8 cellular contexts compared by ENCODE assay signal in the genomic region with DNA sequence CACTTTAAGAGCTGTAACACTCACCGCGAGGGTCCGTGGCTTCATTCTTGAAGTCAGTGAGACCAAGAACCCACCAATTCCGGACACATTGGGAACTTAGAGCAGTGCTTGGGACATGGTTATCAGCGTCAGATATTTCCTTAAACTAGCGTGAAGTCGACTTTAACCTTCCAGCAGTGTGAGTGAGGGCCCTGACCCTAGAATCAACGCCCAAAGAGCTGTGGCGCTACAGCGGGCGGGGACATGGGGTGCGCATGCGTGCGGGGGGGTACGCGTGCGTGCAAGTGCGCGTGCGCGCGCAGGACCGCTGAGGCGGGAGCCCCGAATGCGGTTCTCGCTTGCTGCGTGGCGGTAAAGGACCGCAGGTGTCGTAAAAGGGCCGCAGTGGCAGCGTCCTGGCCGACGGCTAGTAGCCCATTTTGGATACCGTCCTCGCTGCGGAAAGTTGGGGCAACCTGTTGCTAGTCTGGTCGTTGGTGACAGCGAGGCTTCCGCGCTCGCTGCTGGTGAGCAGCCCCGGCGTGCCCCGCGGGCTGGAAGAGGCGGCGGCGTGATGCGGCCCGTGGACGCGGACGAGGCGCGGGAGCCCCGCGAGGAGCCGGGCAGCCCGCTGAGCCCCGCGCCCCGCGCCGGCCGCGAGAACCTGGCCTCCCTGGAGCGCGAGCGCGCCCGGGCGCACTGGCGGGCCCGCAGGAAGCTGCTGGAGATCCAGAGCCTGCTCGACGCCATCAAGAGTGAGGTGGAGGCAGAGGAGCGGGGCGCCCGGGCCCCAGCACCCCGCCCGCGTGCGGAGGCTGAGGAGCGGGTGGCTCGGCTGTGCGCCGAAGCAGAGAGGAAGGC. TPM values are rescaled to one million over a fixed set of nuclear protein-coding genes. Genes with fewer than 3 reads are reported as not detected.
DNase-seq lines count a peak whose midpoint lies in the region; ATAC-seq and TF ChIP-seq lines count a peak whose summit lies in the region.

No MANE protein-coding gene starts in this region.

- TF ChIP-seq EP300 in upper lobe of left lung (IDR thresholded peaks at IDR 0.05): no peak

- DNase-seq in GM10248 (ENCODE audit: extremely low spot score) (peak; percentile 97), NCI-H1092 (lab: John Stamatoyannopoulos, UW) (peak; percentile 94), SW 1271 (lab: John Stamatoyannopoulos, UW) (peak; percentile 77 to 90), adrenal gland (peak; percentile 93 to 98 (median 95)), left cardiac atrium (peak; percentile 94), posterior cingulate gyrus (peak; percentile 89 to 99 (median 92)), upper lobe of left lung (peak; percentile 96 to 99)

- no peaks in the 10 kb centered on the region for H3K36me3 ChIP-seq in adrenal gland (replicated peaks in 1 of 2)
- H3K36me3 ChIP-seq in upper lobe of left lung: peaks cover 0 to 13% (median 0%) of the 10 kb centered on the region in 4 donors

- peak; percentile 72 for ATAC-seq in HG02571 (IDR thresholded peaks at IDR 0.05; ENCODE audit: unreplicated experiment)
- ATAC-seq in left cardiac atrium: peak; percentile 93 to 95
- ATAC-seq in upper lobe of left lung (ENCODE audit: low FRiP score in 2 of 2): peak; percentile 95 to 96

- intact Hi-C loops in adrenal gland (cut with DNase I): no loop called here
- intact Hi-C loops in left cardiac atrium (cut with DNase I): loop anchor here in 1 of 2 donors (2.0 to 5.0 kb wide), 2 partner anchors 33 kb away; a partner anchor contains a TSS
- intact Hi-C loops in posterior cingulate gyrus (cut with DNase I): loop anchor here (2.0 kb wide), 1 partner anchor 33 kb away; a partner anchor contains a TSS

- H3K27me3 ChIP-seq in adrenal gland (no peaks in the 10 kb centered on the region), upper lobe of left lung (no peaks in the 10 kb centered on the region)

- TF ChIP-seq POLR2A in adrenal gland (IDR thresholded peaks at IDR 0.05): peak; percentile 34 to 69
- TF ChIP-seq POLR2A in upper lobe of left lung (IDR thresholded peaks at IDR 0.05): peak in 3 of 4 donors; percentile 0 to 82 (median 78)

- H3K9me3 ChIP-seq in adrenal gland (replicated peaks in 1 of 3) (no peaks in the 10 kb centered on the region), upper lobe of left lung (no peaks in the 10 kb centered on the region)

- H3K27ac ChIP-seq in adrenal gland (peak overlapping the region in 4 of 5 donors; percentile 49 to 88 (median 77)), upper lobe of left lung (peak overlapping the region; percentile 79 to 92 (median 82))

- H3K4me3 ChIP-seq in adrenal gland (peak overlapping the region; percentile 22 to 79 (median 44)), upper lobe of left lung (peak overlapping the region; percentile 79 to 91 (median 89))

- POLR2A ChIA-PET in GM10248 (lab: Yijun Ruan, JAX): interaction anchor here (0.6 to 2.3 kb wide), 8 partner anchors 15 to 36 kb away, joined by 3 to 11 read pairs (median 3); a partner anchor contains a TSS

- 1 to 9% (median 2%) methylated on average over 6 to 89 of the region's 89 CpGs for whole genome bisulfite sequencing in adrenal gland, 4 donors
- 3 to 4% methylated on average over 15 to 55 of the region's 89 CpGs for WGBS in upper lobe of left lung, 2 donors

- CTCF ChIA-PET in GM10248 (lab: Yijun Ruan, JAX): interaction anchor here (1.0 to 3.5 kb wide), 8 partner anchors 11 to 397 kb away, joined by 3 to 26 read pairs (median 10); a partner anchor contains a TSS

- TF ChIP-seq CTCF in GM10248 (IDR thresholded peaks at IDR 0.05; ENCODE audit: control extremely low read depth, extremely low read depth, low read depth, missing control alignments): no peak
- no peak for TF ChIP-seq CTCF in adrenal gland (IDR thresholded peaks at IDR 0.05)
- TF ChIP-seq CTCF in upper lobe of left lung (IDR thresholded peaks at IDR 0.05): peak in 2 of 6 experiments; percentile 21 to 32

- peaks cover 16 to 29% of the 10 kb centered on the region in 2 donors for H3K4me1 ChIP-seq in adrenal gland (replicated peaks in 1 of 2)
- peaks cover 29 to 42% (median 32%) of the 10 kb centered on the region in 4 donors for H3K4me1 ChIP-seq in upper lobe of left lung

RNA-seq across cellular contexts. Expression of a gene that starts 19.8 kb away (rescaled TPM):
- total RNA-seq in adrenal gland (1 to 10 TPM in 1 of 8 donors, under 1 TPM in 3, not detected in 4; 0.42 to 1.0 (median 0.76) TPM), left cardiac atrium (1 to 10 TPM in 1 of 2 donors, under 1 TPM in 1; 0.38 to 1.9 TPM), upper lobe of left lung (10 to 100 TPM in 2 of 6 donors, 1 to 10 TPM in 2, not detected in 2; 4.1 to 22.4 (median 13.3) TPM)
- polyA plus RNA-seq in adrenal gland: 1 to 10 TPM in 1 of 3 donors, under 1 TPM in 1, not detected in 1; 0.84 to 1.0 TPM

RNA-seq across cellular contexts. Expression of a gene that starts 33.4 kb away (rescaled TPM):
- 100 to 1,000 TPM; 287 to 501 (median 363) TPM for total RNA-seq in adrenal gland
- polyA plus RNA-seq in adrenal gland: 100 to 1,000 TPM; 191 to 618 (median 218) TPM
- 100 to 1,000 TPM; 234 to 277 TPM for total RNA-seq in left cardiac atrium
- 100 to 1,000 TPM; 129 to 256 (median 220) TPM for total RNA-seq in upper lobe of left lung

RNA-seq across cellular contexts. Expression of a gene that starts 35.8 kb away (rescaled TPM):
- total RNA-seq in adrenal gland (10 to 100 TPM; 53.8 to 90.5 (median 60.9) TPM), left cardiac atrium (10 to 100 TPM; 45.9 to 52.9 TPM), upper lobe of left lung (10 to 100 TPM; 24.6 to 71.3 (median 50.8) TPM)
- 10 to 100 TPM; 53.0 to 98.5 (median 74.4) TPM for polyA plus RNA-seq in adrenal gland

RNA-seq across cellular contexts. Expression of a gene that starts 42.1 kb away (rescaled TPM):
- total RNA-seq in adrenal gland: 10 to 100 TPM; 16.8 to 31.7 (median 20.9) TPM
- polyA plus RNA-seq in adrenal gland: 10 to 100 TPM in 1 of 3 donors, 1 to 10 TPM in 2; 6.5 to 10.8 (median 8.9) TPM
- 10 to 100 TPM in 1 of 2 donors, 1 to 10 TPM in 1; 7.4 to 10.6 TPM for total RNA-seq in left cardiac atrium
- 10 to 100 TPM; 11.5 to 26.8 (median 15.3) TPM for total RNA-seq in upper lobe of left lung

Comparison
In these comparisons a context has a peak if more than half of its experiments do, and no peak if none do; other contexts are left out.
1. Peak in every context shown above with its lines: DNase-seq, ATAC-seq, H3K4me3 ChIP-seq and H3K27ac ChIP-seq.